ENCODE assay signal across 8 cellular contexts in the genomic region with DNA sequence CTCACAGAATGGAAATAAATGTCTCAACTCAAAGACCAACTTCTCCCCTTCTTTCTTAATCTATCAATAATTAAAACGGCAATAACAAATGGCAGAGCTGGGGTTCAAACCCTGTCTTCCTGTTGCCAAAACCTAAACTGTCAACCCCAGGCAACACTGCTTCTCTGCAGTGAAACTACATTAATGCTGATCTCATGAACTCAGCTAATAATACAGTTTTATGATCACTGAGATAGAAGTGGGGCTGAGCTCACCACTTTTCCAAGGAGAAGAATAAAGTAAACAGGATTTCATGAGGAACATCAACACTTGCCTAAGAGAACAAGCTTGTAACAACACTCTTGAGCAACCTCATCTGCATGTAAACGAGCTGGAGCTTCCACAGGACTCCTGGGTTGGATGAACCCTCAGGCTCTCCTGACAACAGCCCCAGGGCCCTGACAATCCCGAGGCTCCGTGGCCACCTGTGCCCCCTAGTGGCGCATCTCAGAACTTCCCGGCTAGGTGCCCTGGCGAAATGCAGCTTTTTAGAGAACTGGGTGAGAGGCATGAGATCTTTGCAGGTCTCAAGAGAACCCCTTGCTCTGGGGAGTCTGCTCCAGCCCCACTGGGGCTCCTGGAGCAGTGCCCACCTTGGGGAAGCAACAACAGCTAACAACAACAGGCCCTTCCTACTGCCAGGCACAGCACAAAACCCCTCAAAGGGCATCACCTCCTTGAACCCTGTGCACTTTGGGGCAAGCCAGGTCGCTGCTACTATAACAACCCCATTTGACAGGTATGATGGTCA.
DNase-seq lines count a peak whose midpoint lies in the region; ATAC-seq, FAIRE-seq and TF ChIP-seq lines count a peak whose summit lies in the region.

No MANE protein-coding gene starts in this region.

- H3K4me3 Mint-ChIP-seq in CD8-positive, alpha-beta memory T cell: no peak overlapping the region
- no peak overlapping the region for H3K4me3 Mint-ChIP-seq in progenitor cell of endocrine pancreas (ENCODE audit: low read depth)

- H3K27me3 Mint-ChIP-seq in CD8-positive, alpha-beta memory T cell: no peaks in the 10 kb centered on the region
- no peaks in the 10 kb centered on the region for H3K27me3 Mint-ChIP-seq in progenitor cell of endocrine pancreas

- no peaks in the 10 kb centered on the region for H3K36me3 ChIP-seq in CD8-positive, alpha-beta memory T cell (ENCODE audit: insufficient read depth, low read length)

- CTCF ChIA-PET in CD8-positive, alpha-beta memory T cell (lab: Charles Lee): interaction anchor here (0.7 to 5.6 kb wide), 30 partner anchors 9 to 266 kb away, joined by 3 to 55 read pairs (median 4); no protein-coding TSS in a partner anchor

- no peaks in the 10 kb centered on the region for H3K9me3 ChIP-seq in CD8-positive, alpha-beta memory T cell (ENCODE audit: low read length)

- no peaks in the 10 kb centered on the region for H3K4me1 ChIP-seq in CD8-positive, alpha-beta memory T cell (ENCODE audit: insufficient read depth, low read length)

- TF ChIP-seq RAD21 in Ishikawa (IDR thresholded peaks at IDR 0.05; ENCODE audit: low read depth): peak; percentile 98

- H3K27me3 ChIP-seq in CD8-positive, alpha-beta memory T cell (ENCODE audit: insufficient read depth, low read length, poor library complexity, severe bottlenecking): no peaks in the 10 kb centered on the region

- peak; percentile 75 for ATAC-seq in Right ventricle myocardium inferior

- intact Hi-C loops in Right ventricle myocardium inferior (cut with DNase I): loop anchor here (1.0 kb wide), 1 partner anchor 81 kb away; no protein-coding TSS in a partner anchor

- H3K9me3 Mint-ChIP-seq in CD8-positive, alpha-beta memory T cell: no peaks in the 10 kb centered on the region
- H3K9me3 Mint-ChIP-seq in progenitor cell of endocrine pancreas (ENCODE audit: low read depth): no peaks in the 10 kb centered on the region

- POLR2A ChIA-PET in CD8-positive, alpha-beta memory T cell (lab: Charles Lee): interaction anchor here (0.5 to 1.3 kb wide), 2 partner anchors 25 to 154 kb away, joined by 4 read pairs; no protein-coding TSS in a partner anchor

- peaks cover 0 to 6% (median 0%) of the 10 kb centered on the region in 3 donors for H3K4me1 Mint-ChIP-seq in CD8-positive, alpha-beta memory T cell
- H3K4me1 Mint-ChIP-seq in progenitor cell of endocrine pancreas (ENCODE audit: low read depth): peaks cover 4% of the 10 kb centered on the region

- TF ChIP-seq CTCF in GM20000 (IDR thresholded peaks at IDR 0.05; ENCODE audit: extremely low read depth, missing control alignments) (peak; percentile 92), progenitor cell of endocrine pancreas (IDR thresholded peaks at IDR 0.05; ENCODE audit: unreplicated experiment) (peak; percentile 95)

- H3K27ac Mint-ChIP-seq in CD8-positive, alpha-beta memory T cell: peak overlapping the region in 4 of 8 donors; percentile 29 to 87 (median 54)
- no peak overlapping the region for H3K27ac Mint-ChIP-seq in progenitor cell of endocrine pancreas

- FAIRE-seq in urothelium cell line (lab: Jason Lieb, UNC): no peak

- TF ChIP-seq EP300 in Ishikawa (IDR thresholded peaks at IDR 0.05; ENCODE audit: borderline replicate concordance): no peak

- H3K4me3 ChIP-seq in CD8-positive, alpha-beta memory T cell (ENCODE audit: low read length): no peak overlapping the region

- no peak overlapping the region for H3K27ac ChIP-seq in CD8-positive, alpha-beta memory T cell (ENCODE audit: low read depth, low read length)

- H3K36me3 Mint-ChIP-seq in CD8-positive, alpha-beta memory T cell: no peaks in the 10 kb centered on the region
- H3K36me3 Mint-ChIP-seq in progenitor cell of endocrine pancreas (ENCODE audit: insufficient read depth): peaks cover 1% of the 10 kb centered on the region

- peak; percentile 51 to 78 (median 61) for DNase-seq in CD8-positive, alpha-beta memory T cell
- DNase-seq in GM20000 (ENCODE audit: low spot score) (peak; percentile 86), SKM-1 (lab: John Stamatoyannopoulos, UW; ENCODE audit: unreplicated experiment) (peak; percentile 32), Right ventricle myocardium inferior (ENCODE audit: missing footprints) (peak; percentile 87), progenitor cell of endocrine pancreas (ENCODE audit: low spot score, unreplicated experiment) (peak; percentile 57), urothelium cell line (ENCODE audit: low spot score) (peak; percentile 85)
- DNase-seq in activated naive CD4-positive, alpha-beta T cell treated with anti-CD3 and anti-CD28 coated beads, Interleukin-2, amount 50 U/mL, for 16 hours: peak; percentile 75

TF ChIP-seq in Ishikawa, 13 proteins besides CTCF, POLR2A, EP300 and RAD21:
- no peak for TF ChIP-seq TEAD4 (IDR thresholded peaks at IDR 0.05)
- TF ChIP-seq, protein P1, sequence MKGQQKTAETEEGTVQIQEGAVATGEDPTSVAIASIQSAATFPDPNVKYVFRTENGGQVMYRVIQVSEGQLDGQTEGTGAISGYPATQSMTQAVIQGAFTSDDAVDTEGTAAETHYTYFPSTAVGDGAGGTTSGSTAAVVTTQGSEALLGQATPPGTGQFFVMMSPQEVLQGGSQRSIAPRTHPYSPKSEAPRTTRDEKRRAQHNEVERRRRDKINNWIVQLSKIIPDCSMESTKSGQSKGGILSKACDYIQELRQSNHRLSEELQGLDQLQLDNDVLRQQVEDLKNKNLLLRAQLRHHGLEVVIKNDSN (IDR thresholded peaks at IDR 0.05): no peak
- TF ChIP-seq TCF12 (IDR thresholded peaks at IDR 0.05; ENCODE audit: low read depth): no peak
- no peak for TF ChIP-seq NFIC (IDR thresholded peaks at IDR 0.05)
- TF ChIP-seq TAF1 (IDR thresholded peaks at IDR 0.05; ENCODE audit: low read depth): no peak
- TF ChIP-seq, protein P2, sequence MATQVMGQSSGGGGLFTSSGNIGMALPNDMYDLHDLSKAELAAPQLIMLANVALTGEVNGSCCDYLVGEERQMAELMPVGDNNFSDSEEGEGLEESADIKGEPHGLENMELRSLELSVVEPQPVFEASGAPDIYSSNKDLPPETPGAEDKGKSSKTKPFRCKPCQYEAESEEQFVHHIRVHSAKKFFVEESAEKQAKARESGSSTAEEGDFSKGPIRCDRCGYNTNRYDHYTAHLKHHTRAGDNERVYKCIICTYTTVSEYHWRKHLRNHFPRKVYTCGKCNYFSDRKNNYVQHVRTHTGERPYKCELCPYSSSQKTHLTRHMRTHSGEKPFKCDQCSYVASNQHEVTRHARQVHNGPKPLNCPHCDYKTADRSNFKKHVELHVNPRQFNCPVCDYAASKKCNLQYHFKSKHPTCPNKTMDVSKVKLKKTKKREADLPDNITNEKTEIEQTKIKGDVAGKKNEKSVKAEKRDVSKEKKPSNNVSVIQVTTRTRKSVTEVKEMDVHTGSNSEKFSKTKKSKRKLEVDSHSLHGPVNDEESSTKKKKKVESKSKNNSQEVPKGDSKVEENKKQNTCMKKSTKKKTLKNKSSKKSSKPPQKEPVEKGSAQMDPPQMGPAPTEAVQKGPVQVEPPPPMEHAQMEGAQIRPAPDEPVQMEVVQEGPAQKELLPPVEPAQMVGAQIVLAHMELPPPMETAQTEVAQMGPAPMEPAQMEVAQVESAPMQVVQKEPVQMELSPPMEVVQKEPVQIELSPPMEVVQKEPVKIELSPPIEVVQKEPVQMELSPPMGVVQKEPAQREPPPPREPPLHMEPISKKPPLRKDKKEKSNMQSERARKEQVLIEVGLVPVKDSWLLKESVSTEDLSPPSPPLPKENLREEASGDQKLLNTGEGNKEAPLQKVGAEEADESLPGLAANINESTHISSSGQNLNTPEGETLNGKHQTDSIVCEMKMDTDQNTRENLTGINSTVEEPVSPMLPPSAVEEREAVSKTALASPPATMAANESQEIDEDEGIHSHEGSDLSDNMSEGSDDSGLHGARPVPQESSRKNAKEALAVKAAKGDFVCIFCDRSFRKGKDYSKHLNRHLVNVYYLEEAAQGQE (IDR thresholded peaks at IDR 0.05; ENCODE audit: low read depth): no peak
- TF ChIP-seq CREB1 (IDR thresholded peaks at IDR 0.05; ENCODE audit: low read depth): no peak
- no peak for TF ChIP-seq CEBPB (IDR thresholded peaks at IDR 0.05)
- TF ChIP-seq ZBTB7A (IDR thresholded peaks at IDR 0.05; ENCODE audit: low read depth): no peak
- TF ChIP-seq, protein P3, sequence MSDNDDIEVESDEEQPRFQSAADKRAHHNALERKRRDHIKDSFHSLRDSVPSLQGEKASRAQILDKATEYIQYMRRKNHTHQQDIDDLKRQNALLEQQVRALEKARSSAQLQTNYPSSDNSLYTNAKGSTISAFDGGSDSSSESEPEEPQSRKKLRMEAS (IDR thresholded peaks at IDR 0.05): no peak
- no peak for TF ChIP-seq YY1 (IDR thresholded peaks at IDR 0.05; ENCODE audit: low read depth)
- no peak for TF ChIP-seq EGR1 (IDR thresholded peaks at IDR 0.05)

Comparison
In these comparisons a context has a peak if more than half of its experiments do, and no peak if none do; other contexts are left out.
1. DNase-seq: peak in every context shown above with its lines; median percentile 87 in Right ventricle myocardium inferior; 86 in GM20000; 85 in urothelium cell line; 75 in activated naive CD4-positive, alpha-beta T cell treated with anti-CD3 and anti-CD28 coated beads, Interleukin-2, amount 50 U/mL, for 16 hours; 61 in CD8-positive, alpha-beta memory T cell; 57 in progenitor cell of endocrine pancreas; 32 in SKM-1.